ENCODE assay signal across 1 cellular context in genomic region chr4:77073981-77074865, GRCh38.
TF ChIP-seq lines count a peak whose summit lies in the region.

No MANE protein-coding gene starts in this region.

TF ChIP-seq in SK-N-SH, 30 proteins besides CTCF, POLR2A, EP300 and RAD21 (continued from another document):
- TF ChIP-seq USF2 (IDR thresholded peaks at IDR 0.05; ENCODE audit: borderline replicate concordance, low read depth, low read length) (no peak), ZBTB33 (IDR thresholded peaks at IDR 0.05; ENCODE audit: borderline replicate concordance, low read depth) (no peak), TAF1 (IDR thresholded peaks at IDR 0.05; ENCODE audit: borderline replicate concordance, low read depth, low read length) (no peak), MXI1 (IDR thresholded peaks at IDR 0.05; ENCODE audit: low read depth, low read length) (no peak), NRF1 (IDR thresholded peaks at IDR 0.05; ENCODE audit: low read depth, low read length) (no peak), USF1 (IDR thresholded peaks at IDR 0.05; ENCODE audit: borderline replicate concordance, low read depth) (no peak), TCF12 (IDR thresholded peaks at IDR 0.05) (no peak), RCOR1 (IDR thresholded peaks at IDR 0.05; ENCODE audit: low read length) (no peak), SMC3 (IDR thresholded peaks at IDR 0.05; ENCODE audit: low read depth, low read length) (no peak), SIN3A (IDR thresholded peaks at IDR 0.05; ENCODE audit: borderline replicate concordance, low read depth, low read length) (no peak)
